Comparison of ENCODE assay signal across 13 cellular contexts in genomic region chr11:93986716-93987115, GRCh38. TPM values are rescaled to one million over a fixed set of nuclear protein-coding genes. Genes with fewer than 3 reads are reported as not detected.
DNase-seq lines count a peak whose midpoint lies in the region; ATAC-seq and TF ChIP-seq lines count a peak whose summit lies in the region.
"Had no signal": no experiment of that assay in that cellular context is flagged by ENCODE, and none has a peak within 500 bp of the region (broad histone marks: within the 10 kb centered on the region; RNA-seq: fewer than 3 reads in every experiment).

No MANE protein-coding gene starts in this region.

- DNase-seq in NCI-H1105 treated with DMSO at 0.1 percent for 48 hours (lab: John Stamatoyannopoulos, UW) (peak; percentile 23), NCI-H1105 (lab: John Stamatoyannopoulos, UW) (no peak), NCI-H748 treated with DMSO at 0.1 percent for 48 hours (lab: John Stamatoyannopoulos, UW) (peak; percentile 68), testis (peak; percentile 55), NCI-H1694 treated with DMSO at 0.1 percent for 48 hours (lab: John Stamatoyannopoulos, UW) (no peak), GDM1 (lab: John Stamatoyannopoulos, UW) (no peak)
- DNase-seq: activated CD8-positive, alpha-beta memory T cell treated with anti-CD3 and anti-CD28 coated beads, Interleukin-2, amount 50 U/mL, for 48 hours; T-helper 9 cell had no signal

- no peak for TF ChIP-seq POLR2A in testis (IDR thresholded peaks at IDR 0.05)

- H3K9me3 ChIP-seq in testis = no peaks in the 10 kb centered on the region

- intact Hi-C loops in testis (cut with DNase I; ENCODE audit: low total_unique reads) = no loop called here

- no peaks in the 10 kb centered on the region for H3K27me3 ChIP-seq in testis
- H3K27me3 ChIP-seq: cardiac muscle cell had no signal

- H3K4me1 ChIP-seq in testis = peaks cover 17% of the 10 kb centered on the region

- no peak overlapping the region for H3K4me3 ChIP-seq in testis
- H3K4me3 ChIP-seq: cardiac muscle cell had no signal

- WGBS in testis, 2 donors = 47 to 70% methylated on average over 3 of the region's 3 CpGs

- peak overlapping the region; percentile 41 to 46 for H3K27ac ChIP-seq in testis
- H3K27ac ChIP-seq: cardiac muscle cell had no signal

- no peak for TF ChIP-seq CTCF in testis (IDR thresholded peaks at IDR 0.05)

- H3K36me3 ChIP-seq in testis (ENCODE audit: low read depth, missing control alignments) = no peaks in the 10 kb centered on the region
- H3K36me3 ChIP-seq: cardiac muscle cell had no signal

- ATAC-seq in esophagus mucosa = peak; percentile 85
- no peak for ATAC-seq in HG02970 (IDR thresholded peaks at IDR 0.05; ENCODE audit: low FRiP score, unreplicated experiment)

RNA-seq across cellular contexts. Expression of gene HEPHL1, which starts 34.4 kb away (rescaled TPM):
- 13.0 TPM for total RNA-seq in esophagus mucosa
- total RNA-seq in testis = under 1 TPM; 0.24 to 0.87 TPM
- polyA plus RNA-seq in testis (ENCODE audit: insufficient read depth, low read depth, low replicate concordance) = 0.54 TPM
- total RNA-seq: cardiac muscle cell, mononuclear cell, NCI-H460 had no signal
- polyA plus RNA-seq: cardiac muscle cell had no signal

Comparison
In these comparisons a context has a peak if more than half of its experiments do, and no peak if none do; other contexts are left out.
1. DNase-seq: peak in NCI-H1105 treated with DMSO at 0.1 percent for 48 hours (single experiment), NCI-H748 treated with DMSO at 0.1 percent for 48 hours (single experiment) and testis (single experiment); none in NCI-H1105 (single experiment), NCI-H1694 treated with DMSO at 0.1 percent for 48 hours (single experiment) and GDM1 (single experiment).